In the genomic region with DNA sequence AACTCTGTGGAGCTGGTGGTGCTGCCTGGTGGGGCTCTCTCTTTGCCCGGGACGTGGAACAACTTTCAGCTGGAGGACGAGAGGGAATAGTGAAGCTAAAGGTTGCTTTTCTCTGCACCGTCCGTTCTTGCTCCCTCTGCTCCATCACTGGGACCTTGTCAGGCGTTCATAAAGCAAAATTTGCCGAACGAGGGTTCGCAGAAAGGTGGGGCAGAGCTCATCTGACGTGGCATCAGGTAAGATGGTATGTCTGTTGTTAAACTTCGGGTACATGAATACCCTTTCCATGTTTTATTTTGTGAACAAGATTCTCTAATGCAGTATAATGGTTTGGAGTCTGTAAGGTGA, we compare ENCODE assay signal across 8 cellular contexts.
A peak's percentile ranks its signal among the peaks of the same experiment; 100 is the strongest.
DNase-seq lines count a peak whose midpoint lies in the region; ATAC-seq, FAIRE-seq and TF ChIP-seq lines count a peak whose summit lies in the region.

No MANE protein-coding gene starts in this region.

- H3K9me3 Mint-ChIP-seq in dendritic cell treated with granulocyte-macrophage colony-stimulating factor and Interleukin-4, amounts not matched to agents 40 ng/mL and 50 ng/mL, for 4 days = peaks cover 5% of the 10 kb centered on the region

- intact Hi-C loops in dendritic cell treated with granulocyte-macrophage colony-stimulating factor and Interleukin-4, amounts not matched to agents 40 ng/mL and 50 ng/mL, for 4 days (cut with micrococcal nuclease) = loop anchor here (2.0 kb wide), 2 partner anchors 21 to 67 kb away; partner anchors contain the start of genes NT5C3A and RP9

- ATAC-seq in HG03521 (IDR thresholded peaks at IDR 0.05; ENCODE audit: unreplicated experiment) = no peak

- H3K27ac ChIP-seq in muscle layer of colon (ENCODE audit: low read depth, low read length) = peak overlapping the region; percentile 91

- H3K4me1 Mint-ChIP-seq in dendritic cell treated with granulocyte-macrophage colony-stimulating factor and Interleukin-4, amounts not matched to agents 40 ng/mL and 50 ng/mL, for 4 days (ENCODE audit: low read depth) = no peaks in the 10 kb centered on the region

- H3K9ac ChIP-seq in muscle layer of colon (ENCODE audit: low read length) = peak overlapping the region; percentile 46

- H3K36me3 Mint-ChIP-seq in dendritic cell treated with granulocyte-macrophage colony-stimulating factor and Interleukin-4, amounts not matched to agents 40 ng/mL and 50 ng/mL, for 4 days (ENCODE audit: low read depth) = peaks cover 12% of the 10 kb centered on the region

- no peak for FAIRE-seq in D721Med (lab: Jason Lieb, UNC)

- DNase-seq in NCI-H69 (lab: John Stamatoyannopoulos, UW) = peak; percentile 49
- DNase-seq in SW 1271 (lab: John Stamatoyannopoulos, UW) = no peak
- no peak for DNase-seq in AML-193 (lab: John Stamatoyannopoulos, UW)
- no peak for DNase-seq in D721Med (ENCODE audit: insufficient read length, low spot score)

- H3K4me1 ChIP-seq in muscle layer of colon (ENCODE audit: insufficient read depth, low read length) = peaks cover 15% of the 10 kb centered on the region

- TF ChIP-seq CTCF in GM12872 (IDR thresholded peaks at IDR 0.05; ENCODE audit: insufficient read depth, low read depth, low read length) (0 out of 3 replicates have a peak, but pooled peaks have one; percentile 3), D721Med (IDR thresholded peaks at IDR 0.05; ENCODE audit: insufficient read depth, missing control alignments) (no peak)

- peak overlapping the region; percentile 82 for H3K27ac Mint-ChIP-seq in dendritic cell treated with granulocyte-macrophage colony-stimulating factor and Interleukin-4, amounts not matched to agents 40 ng/mL and 50 ng/mL, for 4 days

- H3K4me3 Mint-ChIP-seq in dendritic cell treated with granulocyte-macrophage colony-stimulating factor and Interleukin-4, amounts not matched to agents 40 ng/mL and 50 ng/mL, for 4 days = peak overlapping the region; percentile 97

- H3K27me3 ChIP-seq in muscle layer of colon (ENCODE audit: control insufficient read depth in 1 of 2, insufficient read depth in 2 of 2, low read length in 2 of 2) = no peaks in the 10 kb centered on the region

- H3K4me3 ChIP-seq in muscle layer of colon (ENCODE audit: low read depth in 1 of 2, low read length in 2 of 2) = peak overlapping the region; percentile 58 to 91

- H3K9me3 ChIP-seq in muscle layer of colon (ENCODE audit: low read length) = no peaks in the 10 kb centered on the region

- no peaks in the 10 kb centered on the region for H3K27me3 Mint-ChIP-seq in dendritic cell treated with granulocyte-macrophage colony-stimulating factor and Interleukin-4, amounts not matched to agents 40 ng/mL and 50 ng/mL, for 4 days

- no peaks in the 10 kb centered on the region for H3K36me3 ChIP-seq in muscle layer of colon (ENCODE audit: insufficient read depth, low read length)
